17 cellular contexts compared by ENCODE assay signal in the genomic region with DNA sequence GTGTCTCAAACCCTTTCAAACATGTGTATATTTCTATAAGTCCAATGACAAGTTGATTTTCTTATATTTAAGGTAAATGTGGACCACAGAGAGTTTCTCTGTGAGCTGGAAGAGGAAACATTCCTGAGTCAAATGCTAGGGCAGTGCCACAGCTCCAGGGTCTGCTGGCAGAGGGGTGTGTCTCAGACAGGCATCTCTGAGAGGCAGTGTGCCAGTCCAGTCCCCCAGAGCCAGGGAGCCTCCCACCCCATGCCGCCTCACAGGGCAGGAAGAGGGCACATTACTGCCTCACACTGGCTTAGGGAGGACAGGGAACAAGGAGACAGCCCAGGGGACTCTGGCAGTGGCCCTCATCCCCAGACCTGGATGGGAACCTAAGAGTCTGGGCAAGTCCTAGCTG.
DNase-seq lines count a peak whose midpoint lies in the region; ATAC-seq, FAIRE-seq and TF ChIP-seq lines count a peak whose summit lies in the region.
"Had no signal": no experiment of that assay in that cellular context is flagged by ENCODE, and none has a peak within 500 bp of the region (broad histone marks: within the 10 kb centered on the region; RNA-seq: fewer than 3 reads in every experiment).

No MANE protein-coding gene starts in this region.

- no peak for DNase-seq in thoracic aorta (ENCODE audit: low spot score)
- DNase-seq in frontal cortex (ENCODE audit: low spot score in 2 of 2), result no peak
- DNase-seq: ACHN, DMS153, GF-D8, H9, NCI-H1092 treated with DMSO at 0.1 percent for 48 hours, NCI-H146, NCI-H2029 treated with DMSO at 0.1 percent for 48 hours, NCI-H69 had no signal

- H3K4me1 ChIP-seq in BLaER1 (peaks cover 77% of the 10 kb centered on the region), endocrine pancreas (ENCODE audit: control insufficient read depth, insufficient read depth, low read length) (no peaks in the 10 kb centered on the region), thoracic aorta (ENCODE audit: control insufficient read depth in 1 of 2, low read depth in 2 of 2) (peaks cover 11 to 23% of the 10 kb centered on the region in 2 donors)
- H3K4me1 ChIP-seq in BLaER1 treated with 17β-estradiol and CSF1 and Interleukin-3, amounts not matched to agents 10 nM and 100 nM, result peaks cover 44 to 75% (median 67%) of the 10 kb centered on the region in 10 experiments
- H3K4me1 ChIP-seq: SJSA1 had no signal

- H3K27me3 ChIP-seq in BLaER1 (no peaks in the 10 kb centered on the region), endocrine pancreas (ENCODE audit: control insufficient read depth, insufficient read depth, low read length) (no peaks in the 10 kb centered on the region), thoracic aorta (replicated peaks; ENCODE audit: insufficient read depth) (no peaks in the 10 kb centered on the region)
- H3K27me3 ChIP-seq in BLaER1 treated with 17β-estradiol and CSF1 and Interleukin-3, amounts not matched to agents 10 nM and 100 nM, result no peaks in the 10 kb centered on the region
- H3K27me3 ChIP-seq: SJSA1 had no signal

- H3K27ac ChIP-seq in BLaER1, result peak overlapping the region; percentile 91
- peak overlapping the region in 10 of 11 experiments; percentile 35 to 87 (median 82); a peak in 19 of 22 replicates for H3K27ac ChIP-seq in BLaER1 treated with 17β-estradiol and CSF1 and Interleukin-3, amounts not matched to agents 10 nM and 100 nM
- peak overlapping the region; percentile 71 to 76 for H3K27ac ChIP-seq in thoracic aorta
- H3K27ac ChIP-seq: SJSA1 had no signal

- peak overlapping the region; percentile 76 for H3K4me2 ChIP-seq in BLaER1
- peak overlapping the region; percentile 76 to 97 (median 86) for H3K4me2 ChIP-seq in BLaER1 treated with 17β-estradiol and CSF1 and Interleukin-3, amounts not matched to agents 10 nM and 100 nM

- H3K36me3 ChIP-seq in BLaER1, result no peaks in the 10 kb centered on the region
- no peaks in the 10 kb centered on the region for H3K36me3 ChIP-seq in BLaER1 treated with 17β-estradiol and CSF1 and Interleukin-3, amounts not matched to agents 10 nM and 100 nM
- no peaks in the 10 kb centered on the region for H3K36me3 ChIP-seq in endocrine pancreas (ENCODE audit: control insufficient read depth, insufficient read depth, low read length)
- H3K36me3 ChIP-seq in thoracic aorta, result no peaks in the 10 kb centered on the region
- H3K36me3 ChIP-seq: SJSA1 had no signal

- no peak for TF ChIP-seq CTCF in thoracic aorta (IDR thresholded peaks at IDR 0.05)

- H3K4me3 ChIP-seq in BLaER1 (peak overlapping the region; percentile 47; the same call in 1 of the 2 replicates), endocrine pancreas (ENCODE audit: control insufficient read depth, insufficient read depth, low read length) (no peak overlapping the region), thoracic aorta (no peak overlapping the region)
- H3K4me3 ChIP-seq in BLaER1 treated with 17β-estradiol and CSF1 and Interleukin-3, amounts not matched to agents 10 nM and 100 nM, result peak overlapping the region in 6 of 10 experiments; percentile 12 to 41 (median 30); a peak in 5 of 20 replicates
- H3K4me3 ChIP-seq: SJSA1 had no signal

- no peak for ATAC-seq in thoracic aorta (ENCODE audit: insufficient number of reproducible peaks, low FRiP score, low read depth)
- ATAC-seq in HG03457 (IDR thresholded peaks at IDR 0.05; ENCODE audit: unreplicated experiment), result no peak
- ATAC-seq in HG03521 (IDR thresholded peaks at IDR 0.05; ENCODE audit: unreplicated experiment), result no peak
- ATAC-seq: Panc1 had no signal

- H4K20me1 ChIP-seq in BLaER1, result no peaks in the 10 kb centered on the region
- no peaks in the 10 kb centered on the region for H4K20me1 ChIP-seq in BLaER1 treated with 17β-estradiol and CSF1 and Interleukin-3, amounts not matched to agents 10 nM and 100 nM

- H3K9ac ChIP-seq in BLaER1 (peak overlapping the region; percentile 73), endocrine pancreas (ENCODE audit: control insufficient read depth, insufficient read depth, low read length) (peak overlapping the region; percentile 10)
- peak overlapping the region in 10 of 11 experiments; percentile 11 to 73 (median 61); a peak in 17 of 22 replicates for H3K9ac ChIP-seq in BLaER1 treated with 17β-estradiol and CSF1 and Interleukin-3, amounts not matched to agents 10 nM and 100 nM

- no peak for FAIRE-seq in frontal cortex (lab: Jason Lieb, UNC)

- H3K9me3 ChIP-seq in BLaER1 (peaks cover 36% of the 10 kb centered on the region), endocrine pancreas (ENCODE audit: control insufficient read depth, low read length) (no peaks in the 10 kb centered on the region), thoracic aorta (no peaks in the 10 kb centered on the region)
- H3K9me3 ChIP-seq in BLaER1 treated with 17β-estradiol and CSF1 and Interleukin-3, amounts not matched to agents 10 nM and 100 nM (replicated peaks in 1 of 11), result peaks cover 22 to 37% (median 34%) of the 10 kb centered on the region in 11 experiments; a peak in 21 of 22 replicates

Comparison
In these comparisons a context has a peak if more than half of its experiments do, and no peak if none do; other contexts are left out.
1. H3K4me3 ChIP-seq: peak in BLaER1 (single experiment) and BLaER1 treated with 17β-estradiol and CSF1 and Interleukin-3, amounts not matched to agents 10 nM and 100 nM (6 of 10); none in endocrine pancreas (single experiment) and thoracic aorta (single experiment).
2. H3K9ac ChIP-seq: peak in every context shown above with its lines; median percentile 73 in BLaER1; 61 in BLaER1 treated with 17β-estradiol and CSF1 and Interleukin-3, amounts not matched to agents 10 nM and 100 nM; 10 in endocrine pancreas.
3. Peak in every context shown above with its lines, with median percentiles within 50 percentile points of each other: H3K27ac ChIP-seq.